15 cellular contexts compared by ENCODE assay signal in the genomic region with DNA sequence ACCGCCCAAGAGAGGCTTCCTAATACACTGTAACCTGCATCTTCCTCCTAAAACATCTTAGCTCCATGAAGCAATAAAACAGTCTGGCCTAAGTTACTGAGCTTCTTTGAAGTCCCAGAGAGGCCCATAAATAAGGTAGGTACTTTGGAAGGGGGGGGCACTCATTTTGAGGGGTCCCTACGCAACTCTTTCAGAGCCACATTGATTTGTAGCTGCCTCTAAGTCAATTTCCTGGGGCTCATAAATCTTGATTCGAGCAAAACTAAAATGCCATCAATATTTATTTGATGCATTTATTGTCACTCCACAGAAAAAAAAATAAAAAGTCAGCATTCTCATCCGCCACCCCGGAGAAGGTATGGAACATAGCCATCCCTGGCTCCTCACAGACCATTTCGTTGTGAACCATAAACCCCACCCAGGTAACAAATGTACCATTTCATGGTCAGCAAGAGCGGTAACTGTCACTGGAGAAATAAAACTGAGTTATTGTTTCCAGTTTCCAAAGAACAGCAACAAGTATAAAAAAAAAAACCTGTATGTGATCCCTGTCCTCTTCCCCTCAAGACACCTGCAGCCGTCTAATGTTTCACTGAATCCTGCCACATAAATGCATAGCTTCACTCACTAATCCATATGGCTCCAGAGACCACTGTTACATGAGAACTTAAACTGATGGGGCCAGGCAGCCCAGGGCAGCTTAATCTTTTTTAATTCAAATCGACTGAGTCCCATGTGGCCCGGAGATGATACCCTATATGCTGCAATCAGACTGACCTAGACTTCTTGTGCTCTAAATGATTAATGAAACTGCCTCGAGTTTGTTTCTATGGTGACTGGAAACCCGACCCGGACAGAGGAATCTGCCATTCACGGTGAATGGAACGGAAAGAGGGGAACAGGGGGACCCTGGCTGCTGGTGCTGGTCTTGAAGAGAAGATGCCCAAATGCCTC.
DNase-seq lines count a peak whose midpoint lies in the region; ATAC-seq and TF ChIP-seq lines count a peak whose summit lies in the region.
"Had no signal": no experiment of that assay in that cellular context is flagged by ENCODE, and none has a peak within 500 bp of the region (broad histone marks: within the 10 kb centered on the region; RNA-seq: fewer than 3 reads in every experiment).

No MANE protein-coding gene starts in this region.

- no peaks in the 10 kb centered on the region for H3K27me3 ChIP-seq in BLaER1
- no peaks in the 10 kb centered on the region for H3K27me3 ChIP-seq in SK-N-SH (ENCODE audit: insufficient read depth)
- H3K27me3 ChIP-seq: body of pancreas had no signal

- H4K20me1 ChIP-seq in BLaER1 (no peaks in the 10 kb centered on the region), SK-N-SH (ENCODE audit: insufficient read depth) (no peaks in the 10 kb centered on the region)

- H2AFZ ChIP-seq in SK-N-SH (ENCODE audit: low read depth): no peak overlapping the region; the same call in 1 of the 2 replicates

- no peak overlapping the region for H3K9ac ChIP-seq in BLaER1
- no peak overlapping the region for H3K9ac ChIP-seq in SK-N-SH

- peak; percentile 20 for DNase-seq in NCI-H146 treated with DMSO at 0.1 percent for 48 hours (lab: John Stamatoyannopoulos, UW; ENCODE audit: unreplicated experiment)
- DNase-seq in SK-N-SH: no peak
- peak; percentile 7 for DNase-seq in islet precursor cell
- DNase-seq in DMS79 (lab: John Stamatoyannopoulos, UW): no peak
- DNase-seq: activated CD4-positive, alpha-beta T cell treated with anti-CD3 and anti-CD28 coated beads for 36 hours; activated naive CD4-positive, alpha-beta T cell treated with anti-CD3 and anti-CD28 coated beads, Interleukin-2, amount 50 U/mL, for 16 hours; body of pancreas; left colon; SHP77; stimulated activated naive CD4-positive, alpha-beta T cell; T-helper 9 cell had no signal

- TF ChIP-seq RAD21 in SK-N-SH (IDR thresholded peaks at IDR 0.05; ENCODE audit: low read length): no peak

- CTCF ChIA-PET in SK-N-SH (lab: Yijun Ruan, JAX): interaction anchor here (0.9 to 2.1 kb wide), 4 partner anchors 15 to 425 kb away, joined by 3 to 8 read pairs (median 4); no protein-coding TSS in a partner anchor

- no peak for TF ChIP-seq EP300 in SK-N-SH (IDR thresholded peaks at IDR 0.05; ENCODE audit: borderline replicate concordance in 1 of 2, low read depth in 1 of 2, low read length in 1 of 2)

- no peaks in the 10 kb centered on the region for H3F3A ChIP-seq in SK-N-SH (replicated peaks; ENCODE audit: insufficient read depth)

- H3K36me3 ChIP-seq in BLaER1 (no peaks in the 10 kb centered on the region), SK-N-SH (replicated peaks in 1 of 2; ENCODE audit: control insufficient read depth in 1 of 2, insufficient read depth in 2 of 2, low read length in 1 of 2) (no peaks in the 10 kb centered on the region)

- WGBS in SK-N-SH (ENCODE audit: low lambda C conversion rate): 64% methylated on average over 15 of the region's 15 CpGs

- H3K4me3 ChIP-seq in BLaER1 (no peak overlapping the region), SK-N-SH (ENCODE audit: low read depth in 2 of 2, low read length in 1 of 2) (no peak overlapping the region)
- H3K4me3 ChIP-seq: body of pancreas had no signal

- no peak for TF ChIP-seq CTCF in SK-N-SH (IDR thresholded peaks at IDR 0.05)

- H3K79me2 ChIP-seq in SK-N-SH (ENCODE audit: insufficient read depth): no peaks in the 10 kb centered on the region

- no peaks in the 10 kb centered on the region for H3K9me2 ChIP-seq in SK-N-SH

- ATAC-seq in GM21717 (IDR thresholded peaks at IDR 0.05; ENCODE audit: unreplicated experiment) (no peak), HG02852 (IDR thresholded peaks at IDR 0.05; ENCODE audit: unreplicated experiment) (no peak), GM19023 (IDR thresholded peaks at IDR 0.05; ENCODE audit: unreplicated experiment) (no peak)
- ATAC-seq: activated CD4-positive, alpha-beta T cell treated with anti-CD3 and anti-CD28 coated beads for 36 hours; body of pancreas; left colon had no signal

- H3K9me3 ChIP-seq in BLaER1 (no peaks in the 10 kb centered on the region), SK-N-SH (no peaks in the 10 kb centered on the region)
- H3K9me3 ChIP-seq: body of pancreas had no signal

- POLR2A ChIA-PET in SK-N-SH (lab: Yijun Ruan, JAX): no interaction called here

- H3K4me1 ChIP-seq in BLaER1 (peaks cover 23% of the 10 kb centered on the region), SK-N-SH (ENCODE audit: control insufficient read depth in 1 of 2, insufficient read depth in 2 of 2, low read depth in 1 of 2, low read length in 1 of 2) (peaks cover 0 to 7% of the 10 kb centered on the region in 2 experiments; a peak in 2 of 4 replicates)
- H3K4me1 ChIP-seq: body of pancreas had no signal

- H3K4me2 ChIP-seq in BLaER1: peak overlapping the region; percentile 76
- H3K4me2 ChIP-seq in SK-N-SH: peak overlapping the region; percentile 51

- H3K27ac ChIP-seq in BLaER1: no peak overlapping the region
- peak overlapping the region in 1 of 2 experiments; percentile 33; a peak in 1 of 4 replicates for H3K27ac ChIP-seq in SK-N-SH (ENCODE audit: low read depth in 2 of 2, low read length in 1 of 2)
- H3K27ac ChIP-seq: body of pancreas had no signal

TF ChIP-seq in SK-N-SH, 30 proteins besides CTCF, POLR2A, EP300 and RAD21:
- TF ChIP-seq, protein P1, sequence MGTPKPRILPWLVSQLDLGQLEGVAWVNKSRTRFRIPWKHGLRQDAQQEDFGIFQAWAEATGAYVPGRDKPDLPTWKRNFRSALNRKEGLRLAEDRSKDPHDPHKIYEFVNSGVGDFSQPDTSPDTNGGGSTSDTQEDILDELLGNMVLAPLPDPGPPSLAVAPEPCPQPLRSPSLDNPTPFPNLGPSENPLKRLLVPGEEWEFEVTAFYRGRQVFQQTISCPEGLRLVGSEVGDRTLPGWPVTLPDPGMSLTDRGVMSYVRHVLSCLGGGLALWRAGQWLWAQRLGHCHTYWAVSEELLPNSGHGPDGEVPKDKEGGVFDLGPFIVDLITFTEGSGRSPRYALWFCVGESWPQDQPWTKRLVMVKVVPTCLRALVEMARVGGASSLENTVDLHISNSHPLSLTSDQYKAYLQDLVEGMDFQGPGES (IDR thresholded peaks at IDR 0.05; ENCODE audit: low read depth, low read length): no peak
- no peak for TF ChIP-seq CHD2 (IDR thresholded peaks at IDR 0.05; ENCODE audit: low read length, partially characterized antibody)
- TF ChIP-seq, protein P2, sequence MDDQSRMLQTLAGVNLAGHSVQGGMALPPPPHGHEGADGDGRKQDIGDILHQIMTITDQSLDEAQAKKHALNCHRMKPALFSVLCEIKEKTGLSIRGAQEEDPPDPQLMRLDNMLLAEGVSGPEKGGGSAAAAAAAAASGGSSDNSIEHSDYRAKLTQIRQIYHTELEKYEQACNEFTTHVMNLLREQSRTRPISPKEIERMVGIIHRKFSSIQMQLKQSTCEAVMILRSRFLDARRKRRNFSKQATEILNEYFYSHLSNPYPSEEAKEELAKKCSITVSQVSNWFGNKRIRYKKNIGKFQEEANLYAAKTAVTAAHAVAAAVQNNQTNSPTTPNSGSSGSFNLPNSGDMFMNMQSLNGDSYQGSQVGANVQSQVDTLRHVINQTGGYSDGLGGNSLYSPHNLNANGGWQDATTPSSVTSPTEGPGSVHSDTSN (IDR thresholded peaks at IDR 0.05): no peak

Comparison
In these comparisons a context has a peak if more than half of its experiments do, and no peak if none do; other contexts are left out.
1. DNase-seq: peak in NCI-H146 treated with DMSO at 0.1 percent for 48 hours (single experiment) and islet precursor cell (single experiment); none in SK-N-SH (single experiment) and DMS79 (single experiment).